Comparison of ENCODE assay signal across 8 cellular contexts in the genomic region with DNA sequence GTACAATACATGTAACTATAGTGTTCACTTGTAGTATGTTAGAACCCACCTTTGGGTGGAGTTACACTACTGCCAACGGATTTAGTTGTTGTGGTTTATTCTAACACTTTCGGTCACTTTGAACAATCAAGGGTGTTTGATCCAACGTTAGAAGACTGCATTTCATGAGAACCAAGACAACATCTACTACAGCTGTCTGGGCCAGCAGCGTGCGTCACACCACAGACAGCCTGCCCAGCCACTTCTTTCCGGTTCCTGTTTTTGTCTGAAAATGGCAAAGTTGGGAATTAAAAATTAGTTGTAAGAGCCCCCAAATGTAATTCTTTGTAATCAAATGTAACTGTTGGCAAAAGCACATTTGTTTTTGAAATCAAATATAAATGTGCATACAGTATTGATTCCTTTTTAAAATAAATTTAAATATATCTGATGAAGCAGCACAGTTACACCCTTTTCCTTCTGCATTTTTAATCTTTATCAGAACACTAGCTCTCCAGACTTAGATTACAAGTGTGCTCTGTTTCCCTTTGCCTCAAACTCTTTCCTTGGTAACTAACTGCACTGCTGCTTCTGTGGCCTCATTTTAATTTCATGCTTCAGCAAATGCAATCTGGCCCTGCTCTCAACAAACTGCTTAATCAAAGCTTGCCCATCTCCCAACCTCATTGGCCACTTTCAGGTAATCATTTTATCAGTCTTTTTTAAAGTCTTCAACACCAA.
DNase-seq lines count a peak whose midpoint lies in the region; ATAC-seq lines count a peak whose summit lies in the region.

No MANE protein-coding gene starts in this region.

- peaks cover 0 to 22% (median 12%) of the 10 kb centered on the region in 11 experiments; a peak in 9 of 22 replicates for H3K9me3 ChIP-seq in BLaER1 treated with 17β-estradiol and CSF1 and Interleukin-3, amounts not matched to agents 10 nM and 100 nM (replicated peaks in 1 of 11)
- no peaks in the 10 kb centered on the region for H3K9me3 ChIP-seq in KOPT-K1 (ENCODE audit: insufficient read depth, low read length, poor library complexity, severe bottlenecking)
- H3K9me3 ChIP-seq in MG63: no peaks in the 10 kb centered on the region

- peaks cover 27 to 38% (median 34%) of the 10 kb centered on the region in 10 experiments for H3K4me1 ChIP-seq in BLaER1 treated with 17β-estradiol and CSF1 and Interleukin-3, amounts not matched to agents 10 nM and 100 nM

- H3K4me2 ChIP-seq in BLaER1 treated with 17β-estradiol and CSF1 and Interleukin-3, amounts not matched to agents 10 nM and 100 nM: peak overlapping the region; percentile 30 to 80 (median 71)

- H3K27me3 ChIP-seq in BLaER1 treated with 17β-estradiol and CSF1 and Interleukin-3, amounts not matched to agents 10 nM and 100 nM: no peaks in the 10 kb centered on the region
- no peaks in the 10 kb centered on the region for H3K27me3 ChIP-seq in MG63

- peak overlapping the region; percentile 40 to 64 (median 52); a peak in 19 of 22 replicates for H3K9ac ChIP-seq in BLaER1 treated with 17β-estradiol and CSF1 and Interleukin-3, amounts not matched to agents 10 nM and 100 nM

- no peaks in the 10 kb centered on the region for H4K20me1 ChIP-seq in BLaER1 treated with 17β-estradiol and CSF1 and Interleukin-3, amounts not matched to agents 10 nM and 100 nM

- DNase-seq in activated T-cell treated with anti-CD3 and anti-CD28 coated beads for 24 hours (ENCODE audit: low read depth) (peak; percentile 47), hippocampal formation (lab: John Stamatoyannopoulos, UW) (peak; percentile 2 to 14), MG63 (no peak), NCI-H1092 treated with DMSO at 0.1 percent for 48 hours (lab: John Stamatoyannopoulos, UW) (no peak)
- peak; percentile 35 to 50 for DNase-seq in stimulated activated CD8-positive, alpha-beta memory T cell treated with anti-CD3 and anti-CD28 coated beads, Interleukin-15, amount 100 ng/mL, for 4 hours (ENCODE audit: low read depth in 2 of 2)

- no peaks in the 10 kb centered on the region for H3K36me3 ChIP-seq in BLaER1 treated with 17β-estradiol and CSF1 and Interleukin-3, amounts not matched to agents 10 nM and 100 nM
- H3K36me3 ChIP-seq in KOPT-K1 (ENCODE audit: insufficient read depth, low read length): no peaks in the 10 kb centered on the region
- no peaks in the 10 kb centered on the region for H3K36me3 ChIP-seq in MG63

- peak overlapping the region; percentile 75 to 86 (median 81) for H3K27ac ChIP-seq in BLaER1 treated with 17β-estradiol and CSF1 and Interleukin-3, amounts not matched to agents 10 nM and 100 nM
- H3K27ac ChIP-seq in KOPT-K1 (ENCODE audit: low read depth, low read length, poor library complexity, severe bottlenecking): peak overlapping the region; percentile 98

- H3K4me3 ChIP-seq in BLaER1 treated with 17β-estradiol and CSF1 and Interleukin-3, amounts not matched to agents 10 nM and 100 nM: peak overlapping the region in 2 of 10 experiments; percentile 10 to 28; a peak in 2 of 20 replicates
- H3K4me3 ChIP-seq in MG63: no peak overlapping the region

- ATAC-seq in GM21381 (IDR thresholded peaks at IDR 0.05; ENCODE audit: unreplicated experiment): peak; percentile 96

Comparison
In these comparisons a context has a peak if more than half of its experiments do, and no peak if none do; other contexts are left out.
1. DNase-seq: peak in activated T-cell treated with anti-CD3 and anti-CD28 coated beads for 24 hours (single experiment), hippocampal formation (2 of 2) and stimulated activated CD8-positive, alpha-beta memory T cell treated with anti-CD3 and anti-CD28 coated beads, Interleukin-15, amount 100 ng/mL, for 4 hours (2 of 2); none in MG63 (single experiment) and NCI-H1092 treated with DMSO at 0.1 percent for 48 hours (single experiment).